10 cellular contexts compared by ENCODE assay signal in genomic region chr3:113436794-113437193, GRCh38. TPM values are rescaled to one million over a fixed set of nuclear protein-coding genes. Genes with fewer than 3 reads are reported as not detected.
DNase-seq lines count a peak whose midpoint lies in the region; ATAC-seq and TF ChIP-seq lines count a peak whose summit lies in the region.
"Had no signal": no experiment of that assay in that cellular context is flagged by ENCODE, and none has a peak within 500 bp of the region (broad histone marks: within the 10 kb centered on the region; RNA-seq: fewer than 3 reads in every experiment).

No MANE protein-coding gene starts in this region.

- no peaks in the 10 kb centered on the region for H3K9me3 ChIP-seq in CD4-positive, alpha-beta T cell (ENCODE audit: control insufficient read depth, low read length)

- H3K79me2 ChIP-seq in GM23338 (replicated peaks; ENCODE audit: insufficient read depth), result no peaks in the 10 kb centered on the region

- no peaks in the 10 kb centered on the region; the same call in 1 of the 2 replicates for H3K4me1 ChIP-seq in GM23338 (ENCODE audit: insufficient read depth)

- POLR2A ChIA-PET in BJ (lab: Charles Lee), result no interaction called here
- POLR2A ChIA-PET in CD4-positive, alpha-beta T cell (lab: Charles Lee), result no interaction called here

- H3K36me3 Mint-ChIP-seq in GM23338 (ENCODE audit: low read depth), result no peaks in the 10 kb centered on the region
- H3K36me3 Mint-ChIP-seq in CD4-positive, alpha-beta T cell (ENCODE audit: low read depth), result peaks cover 29% of the 10 kb centered on the region

- TF ChIP-seq CTCF in BJ (IDR thresholded peaks at IDR 0.05; ENCODE audit: insufficient read depth, low read depth, low read length) (no peak), GM23338 (conservative IDR thresholded peaks at IDR 0.05; ENCODE audit: low read depth in 2 of 2) (no peak)
- TF ChIP-seq CTCF in CD4-positive, alpha-beta T cell (IDR thresholded peaks at IDR 0.05), result no peak

- CTCF ChIA-PET in BJ (lab: Yijun Ruan, JAX), result no interaction called here
- CTCF ChIA-PET in CD4-positive, alpha-beta T cell (lab: Charles Lee), result no interaction called here

- peaks cover 2% of the 10 kb centered on the region for H3K27me3 Mint-ChIP-seq in GM23338 (ENCODE audit: insufficient read depth, low read depth, poor library complexity)
- no peaks in the 10 kb centered on the region for H3K27me3 Mint-ChIP-seq in CD4-positive, alpha-beta T cell

- no peaks in the 10 kb centered on the region for H3K4me1 Mint-ChIP-seq in GM23338
- H3K4me1 Mint-ChIP-seq in CD4-positive, alpha-beta T cell (ENCODE audit: low read depth), result peaks cover 2% of the 10 kb centered on the region

- H2AFZ ChIP-seq in GM23338, result no peak overlapping the region

- H3K4me3 ChIP-seq in BJ (ENCODE audit: low read depth, low read length) (no peak overlapping the region), GM23338 (no peak overlapping the region)

- no peak for ATAC-seq in GM23338
- no peak for ATAC-seq in CD4-positive, alpha-beta T cell (ENCODE audit: poor library complexity)

- H3K9me2 ChIP-seq in GM23338 (ENCODE audit: insufficient read depth), result no peaks in the 10 kb centered on the region

- intact Hi-C loops in CD4-positive, alpha-beta T cell (cut with DNase I, micrococcal nuclease), result no loop called here

- H3K27me3 ChIP-seq in BJ (ENCODE audit: control insufficient read depth, insufficient read depth, low read length) (no peaks in the 10 kb centered on the region), GM23338 (ENCODE audit: insufficient read depth) (no peaks in the 10 kb centered on the region)
- H3K27me3 ChIP-seq in CD4-positive, alpha-beta T cell (ENCODE audit: control insufficient read depth, insufficient read depth, low read length), result no peaks in the 10 kb centered on the region

- no peak overlapping the region for H3K4me2 ChIP-seq in GM23338

- H3F3A ChIP-seq in GM23338 (replicated peaks; ENCODE audit: low read depth), result no peaks in the 10 kb centered on the region

- H3K36me3 ChIP-seq in BJ (ENCODE audit: control insufficient read depth, insufficient read depth, low read length) (no peaks in the 10 kb centered on the region), GM23338 (ENCODE audit: insufficient read depth) (no peaks in the 10 kb centered on the region)

- no peak overlapping the region for H3K27ac ChIP-seq in GM23338 (ENCODE audit: low read depth)
- no peak overlapping the region for H3K27ac ChIP-seq in CD4-positive, alpha-beta T cell (ENCODE audit: low read depth, low read length)

- H4K20me1 ChIP-seq in GM23338 (replicated peaks; ENCODE audit: insufficient read depth), result no peaks in the 10 kb centered on the region

- H3K4me3 Mint-ChIP-seq in GM23338, result no peak overlapping the region
- no peak overlapping the region for H3K4me3 Mint-ChIP-seq in CD4-positive, alpha-beta T cell

- DNase-seq in BJ (ENCODE audit: low read depth) (peak; percentile 6), GM23338 (ENCODE audit: low spot score) (peak; percentile 14), amniotic epithelial cell (ENCODE audit: low read depth) (peak; percentile 58), iris pigment epithelial cell (ENCODE audit: low read depth) (peak; percentile 81), NCI-H2029 (lab: John Stamatoyannopoulos, UW) (no peak), NCI-H82 treated with DMSO at 0.1 percent for 48 hours (lab: John Stamatoyannopoulos, UW; ENCODE audit: unreplicated experiment) (no peak)
- no peak for DNase-seq in stimulated activated CD4-positive, alpha-beta T cell treated with anti-CD3 and anti-CD28 coated beads, Interleukin-12 subunit alpha, Interleukin-12 subunit beta, amount 100 ng/mL, for 4 hours
- DNase-seq in CD4-positive, alpha-beta T cell, result no peak
- DNase-seq: COR-L47; stimulated activated CD4-positive, alpha-beta T cell treated with anti-CD3 and anti-CD28 coated beads, Interleukin-4, amount 100 ng/mL, for 24 hours had no signal

- H3K9me3 Mint-ChIP-seq in GM23338, result no peaks in the 10 kb centered on the region
- no peaks in the 10 kb centered on the region for H3K9me3 Mint-ChIP-seq in CD4-positive, alpha-beta T cell

- H3K27ac Mint-ChIP-seq in GM23338, result no peak overlapping the region
- H3K27ac Mint-ChIP-seq in CD4-positive, alpha-beta T cell, result no peak overlapping the region

TF ChIP-seq in GM23338, 12 proteins besides CTCF, POLR2A, EP300 and RAD21 (continues in another document):
- TF ChIP-seq EZH2phosphoT487 (IDR thresholded peaks at IDR 0.05; ENCODE audit: unreplicated experiment), result no peak
- no peak for TF ChIP-seq ETS1 (IDR thresholded peaks at IDR 0.05)
- no peak for TF ChIP-seq ZNF331 (CRISPR knock-in tag; IDR thresholded peaks at IDR 0.05; ENCODE audit: low read depth)
- no peak for TF ChIP-seq REST (IDR thresholded peaks at IDR 0.05; ENCODE audit: unreplicated experiment)
- no peak for TF ChIP-seq ZNF114 (CRISPR knock-in tag; IDR thresholded peaks at IDR 0.05)
- no peak for TF ChIP-seq EZH2 (IDR thresholded peaks at IDR 0.05; ENCODE audit: low read depth, unreplicated experiment)
- TF ChIP-seq POLR2AphosphoS5 (IDR thresholded peaks at IDR 0.05; ENCODE audit: low read depth), result no peak

RNA-seq across cellular contexts. Expression of gene CFAP44, which starts 4.5 kb away (rescaled TPM):
- 0.82 and 2.8 TPM in 2 replicates for polyA plus RNA-seq in BJ (2011; rRNA removed)
- 1.4 and 2.6 TPM in 2 replicates for polyA minus RNA-seq in BJ (2011; rRNA and poly(A)+ RNA removed)
- total RNA-seq in GM23338 (2014; rRNA removed; shearing (Covaris generic)), result 0.73 and 1.0 TPM in 2 replicates
- 0.26 and 0.39 TPM in 2 replicates for polyA plus RNA-seq in GM23338 (2016; fragmentation: Nextera tagmentation; extraction: Ambion mirVana)
- total RNA-seq in CD4-positive, alpha-beta T cell, result 10 to 100 TPM in 1 of 2 experiments, 1 to 10 TPM in 1; 9.7 to 10.0 TPM

Comparison
In these comparisons a context has a peak if more than half of its experiments do, and no peak if none do; other contexts are left out.
1. DNase-seq: peak in BJ (single experiment), GM23338 (single experiment), amniotic epithelial cell (single experiment) and iris pigment epithelial cell (single experiment); none in stimulated activated CD4-positive, alpha-beta T cell treated with anti-CD3 and anti-CD28 coated beads, Interleukin-12 subunit alpha, Interleukin-12 subunit beta, amount 100 ng/mL, for 4 hours (single experiment), NCI-H2029 (single experiment), NCI-H82 treated with DMSO at 0.1 percent for 48 hours (single experiment) and CD4-positive, alpha-beta T cell (0 of 10).